8 cellular contexts compared by ENCODE assay signal in the genomic region with DNA sequence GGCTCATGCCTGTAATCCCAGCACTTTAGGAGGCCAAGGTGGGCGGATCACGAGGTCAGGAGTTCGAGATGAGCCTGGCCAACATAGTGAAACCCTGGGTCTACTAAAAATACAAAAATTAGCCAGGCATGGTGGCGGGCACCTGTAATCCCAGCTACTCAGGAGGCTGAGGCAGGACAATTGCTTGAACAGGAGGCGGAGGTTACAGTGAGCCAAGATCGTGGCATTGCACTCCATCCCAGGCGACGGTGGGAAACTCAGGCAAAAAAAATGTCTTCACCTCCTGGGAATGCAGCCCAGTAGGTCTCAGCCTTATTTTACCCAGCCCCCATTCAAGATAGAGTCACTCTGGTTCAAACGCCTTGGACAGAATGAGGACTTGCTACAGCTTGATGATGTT. TPM values are rescaled to one million over a fixed set of nuclear protein-coding genes. Genes with fewer than 3 reads are reported as not detected.
"Had no signal": no experiment of that assay in that cellular context is flagged by ENCODE, and none has a peak within 500 bp of the region (broad histone marks: within the 10 kb centered on the region; RNA-seq: fewer than 3 reads in every experiment).

No MANE protein-coding gene starts in this region.

RNA-seq across cellular contexts. Expression of a gene that starts 26.3 kb away (rescaled TPM):
- total RNA-seq: LHCN-M2, MCF 10A, NCI-H460, OCI-LY7, PC-9, Right ventricle myocardium inferior, RPMI7951, SK-MEL-5 had no signal
